21 cellular contexts compared by ENCODE assay signal in the genomic region with DNA sequence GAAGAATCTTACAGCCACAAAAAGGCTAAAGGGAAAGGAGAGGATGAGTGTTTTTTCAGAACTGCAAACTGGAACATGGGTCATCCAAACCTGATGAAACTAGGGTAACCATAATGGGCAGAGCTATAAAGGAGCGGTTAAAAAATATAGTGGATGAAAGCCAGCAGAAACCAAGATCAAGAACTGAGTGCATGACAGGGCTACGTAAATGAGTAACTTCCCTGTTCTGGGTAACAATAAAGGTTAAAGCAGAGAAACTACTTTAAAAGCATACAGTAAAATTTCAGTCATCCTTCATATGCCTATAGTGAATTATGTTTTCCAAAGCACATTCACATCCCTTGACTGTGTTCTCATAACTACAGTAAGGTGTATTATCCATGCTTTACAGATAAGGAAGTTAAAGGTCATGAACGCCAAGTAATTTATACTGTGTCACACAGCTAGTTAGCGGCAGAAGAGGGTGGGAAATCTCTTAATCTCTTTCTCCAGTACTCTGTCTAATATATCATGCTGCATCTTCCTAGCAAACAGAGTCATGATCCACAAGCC. TPM values are rescaled to one million over a fixed set of nuclear protein-coding genes. Genes with fewer than 3 reads are reported as not detected.
A peak's percentile ranks its signal among the peaks of the same experiment; 100 is the strongest.
DNase-seq lines count a peak whose midpoint lies in the region; ATAC-seq and TF ChIP-seq lines count a peak whose summit lies in the region.
"Had no signal": no experiment of that assay in that cellular context is flagged by ENCODE, and none has a peak within 500 bp of the region (broad histone marks: within the 10 kb centered on the region; RNA-seq: fewer than 3 reads in every experiment).

No MANE protein-coding gene starts in this region.

- H3K4me1 Mint-ChIP-seq in GM23338, result no peaks in the 10 kb centered on the region
- H3K4me1 Mint-ChIP-seq: CD4-positive, alpha-beta memory T cell had no signal

- DNase-seq in GM23338 (ENCODE audit: low spot score), result no peak
- DNase-seq in epithelial cell of proximal tubule (ENCODE audit: low read depth), result peak; percentile 4
- DNase-seq in mesendoderm, result no peak
- DNase-seq in NCI-H2227 (lab: John Stamatoyannopoulos, UW; ENCODE audit: unreplicated experiment), result no peak
- DNase-seq in GM20000 (ENCODE audit: low spot score), result no peak
- DNase-seq in left lung, result no peak
- DNase-seq: C1 segment of cervical spinal cord; Calu3; CD4-positive, alpha-beta memory T cell; COR-L47; DMS53; DMS79 treated with DMSO at 0.1 percent for 48 hours; GF-D8; GOT3; HFFc6 had no signal

- H3K9me3 Mint-ChIP-seq in GM23338, result peaks cover 45% of the 10 kb centered on the region

- peaks cover 11% of the 10 kb centered on the region; the same call in 1 of the 2 replicates for H3K9me2 ChIP-seq in GM23338 (ENCODE audit: insufficient read depth)

- no peaks in the 10 kb centered on the region for H4K20me1 ChIP-seq in GM23338 (replicated peaks; ENCODE audit: insufficient read depth)

- no peaks in the 10 kb centered on the region for H3K36me3 ChIP-seq in GM23338 (ENCODE audit: insufficient read depth)
- H3K36me3 ChIP-seq in mesendoderm (ENCODE audit: control insufficient read depth, insufficient read depth, low read length), result no peaks in the 10 kb centered on the region
- no peaks in the 10 kb centered on the region for H3K36me3 ChIP-seq in subcutaneous abdominal adipose tissue (ENCODE audit: control insufficient read depth in 5 of 5, insufficient read depth in 5 of 5, low read length in 5 of 5)
- no peaks in the 10 kb centered on the region for H3K36me3 ChIP-seq in left lung
- H3K36me3 ChIP-seq: HAP-1 had no signal

- H4K8ac ChIP-seq in mesendoderm (ENCODE audit: low read depth, low read length), result peak overlapping the region; percentile 56

- no peak overlapping the region for H2BK120ac ChIP-seq in mesendoderm (ENCODE audit: low read depth, low read length)

- no peak overlapping the region for H4K5ac ChIP-seq in mesendoderm (ENCODE audit: low read length)

- no peaks in the 10 kb centered on the region for H3F3A ChIP-seq in GM23338 (replicated peaks; ENCODE audit: low read depth)

- peak overlapping the region; percentile 27 for H2BK15ac ChIP-seq in mesendoderm (replicated peaks; ENCODE audit: low read depth)

- no peaks in the 10 kb centered on the region for H3K27me3 ChIP-seq in GM23338 (ENCODE audit: insufficient read depth)
- no peaks in the 10 kb centered on the region for H3K27me3 ChIP-seq in mesendoderm (ENCODE audit: insufficient read depth, low read length, poor library complexity)
- H3K27me3 ChIP-seq in subcutaneous abdominal adipose tissue (ENCODE audit: control insufficient read depth in 5 of 5, insufficient read depth in 4 of 5, low read length in 5 of 5), result no peaks in the 10 kb centered on the region
- H3K27me3 ChIP-seq in left lung, result no peaks in the 10 kb centered on the region

- H3K4me3 ChIP-seq in GM23338, result no peak overlapping the region
- H3K4me3 ChIP-seq in epithelial cell of proximal tubule (ENCODE audit: low read depth, low read length), result no peak overlapping the region
- no peak overlapping the region for H3K4me3 ChIP-seq in mesendoderm (ENCODE audit: low read length)
- H3K4me3 ChIP-seq in subcutaneous abdominal adipose tissue (ENCODE audit: low read depth in 1 of 5, low read length in 5 of 5), result peak overlapping the region in 3 of 5 donors; percentile 3 to 30 (median 25)
- H3K4me3 ChIP-seq in left lung, result no peak overlapping the region
- H3K4me3 ChIP-seq: A549, HAP-1 had no signal

- H3K27me3 Mint-ChIP-seq in GM23338 (ENCODE audit: insufficient read depth, low read depth, poor library complexity), result no peaks in the 10 kb centered on the region
- H3K27me3 Mint-ChIP-seq: CD4-positive, alpha-beta memory T cell had no signal

- H3K4me1 ChIP-seq in GM23338 (ENCODE audit: insufficient read depth) (no peaks in the 10 kb centered on the region), mesendoderm (ENCODE audit: control insufficient read depth, low read depth, low read length) (no peaks in the 10 kb centered on the region), subcutaneous abdominal adipose tissue (ENCODE audit: control insufficient read depth in 5 of 5, insufficient read depth in 5 of 5, low read length in 5 of 5) (peaks cover 0 to 38% (median 23%) of the 10 kb centered on the region in 5 donors), left lung (no peaks in the 10 kb centered on the region)
- H3K4me1 ChIP-seq: A549, HAP-1 had no signal

- peaks cover 3% of the 10 kb centered on the region; the same call in 1 of the 3 replicates for H3K36me3 Mint-ChIP-seq in GM23338 (ENCODE audit: low read depth)
- H3K36me3 Mint-ChIP-seq: CD4-positive, alpha-beta memory T cell had no signal

- H3K79me2 ChIP-seq in GM23338 (replicated peaks; ENCODE audit: insufficient read depth), result no peaks in the 10 kb centered on the region
- no peaks in the 10 kb centered on the region for H3K79me2 ChIP-seq in mesendoderm (ENCODE audit: control insufficient read depth, insufficient read depth, low read length)

- WGBS in mesendoderm (ENCODE audit: extremely low coverage, insufficient coverage, low lambda C conversion rate), result no CpG with 5 or more reads among the region's 4 CpGs

- H3K4me3 Mint-ChIP-seq in GM23338, result no peak overlapping the region
- H3K4me3 Mint-ChIP-seq: CD4-positive, alpha-beta memory T cell; HFFc6 had no signal

- H3K4me2 ChIP-seq in GM23338, result no peak overlapping the region
- H3K4me2 ChIP-seq in mesendoderm (ENCODE audit: low read length), result no peak overlapping the region
- H3K4me2 ChIP-seq: A549 had no signal

- no peak overlapping the region for H3K4ac ChIP-seq in mesendoderm (ENCODE audit: low read depth, low read length)

- H3K23ac ChIP-seq in mesendoderm (ENCODE audit: low read length), result no peak overlapping the region

- no peak overlapping the region for H2BK5ac ChIP-seq in mesendoderm (ENCODE audit: low read length)

- no peak overlapping the region for H3K18ac ChIP-seq in mesendoderm (ENCODE audit: low read length)

- H3K9me3 ChIP-seq in subcutaneous abdominal adipose tissue (ENCODE audit: control insufficient read depth in 5 of 5, low read length in 5 of 5) (no peaks in the 10 kb centered on the region), left lung (no peaks in the 10 kb centered on the region)
- H3K9me3 ChIP-seq: A549, HAP-1 had no signal

- no peak for TF ChIP-seq CTCF in GM23338 (conservative IDR thresholded peaks at IDR 0.05; ENCODE audit: low read depth in 2 of 2)
- no peak for TF ChIP-seq CTCF in epithelial cell of proximal tubule (conservative IDR thresholded peaks at IDR 0.05; ENCODE audit: low read depth, low read length)
- TF ChIP-seq CTCF in GM20000 (IDR thresholded peaks at IDR 0.05; ENCODE audit: extremely low read depth, missing control alignments), result no peak
- TF ChIP-seq CTCF in left lung (IDR thresholded peaks at IDR 0.05), result no peak

- H3K9ac ChIP-seq in mesendoderm (ENCODE audit: low read length) (no peak overlapping the region), subcutaneous abdominal adipose tissue (ENCODE audit: low read length in 5 of 5) (peak overlapping the region in 1 of 5 donors; percentile 53)

- H3K27ac Mint-ChIP-seq in GM23338, result no peak overlapping the region
- H3K27ac Mint-ChIP-seq: CD4-positive, alpha-beta memory T cell; HFFc6 had no signal

- H3K79me1 ChIP-seq in mesendoderm (ENCODE audit: low read length), result no peaks in the 10 kb centered on the region

- peak overlapping the region; percentile 11; the same call in 1 of the 2 replicates for H2AFZ ChIP-seq in GM23338

- no peak overlapping the region for H2AK5ac ChIP-seq in mesendoderm (ENCODE audit: low read length)

- H3K27ac ChIP-seq in GM23338 (ENCODE audit: low read depth), result no peak overlapping the region
- no peak overlapping the region for H3K27ac ChIP-seq in mesendoderm (ENCODE audit: low read depth, low read length)
- peak overlapping the region; percentile 48 for H3K27ac ChIP-seq in subcutaneous abdominal adipose tissue (ENCODE audit: low read depth, low read length)
- no peak overlapping the region for H3K27ac ChIP-seq in left lung
- H3K27ac ChIP-seq: 22Rv1, A549 had no signal

- ATAC-seq in GM23338 (no peak), left lung (no peak)
- ATAC-seq: A549 had no signal

- no peak overlapping the region for H3K56ac ChIP-seq in mesendoderm (ENCODE audit: low read length)

- intact Hi-C loops in left lung (cut with DNase I), result no loop called here

TF ChIP-seq in GM23338, 12 proteins besides CTCF, POLR2A, EP300 and RAD21 (continues in another document):
- TF ChIP-seq REST (IDR thresholded peaks at IDR 0.05; ENCODE audit: unreplicated experiment), result no peak
- no peak for TF ChIP-seq CREB1 (CRISPR knock-in tag; IDR thresholded peaks at IDR 0.05; ENCODE audit: low read depth)
- no peak for TF ChIP-seq EZH2 (IDR thresholded peaks at IDR 0.05; ENCODE audit: low read depth, unreplicated experiment)
- no peak for TF ChIP-seq NANOG (IDR thresholded peaks at IDR 0.05; ENCODE audit: borderline replicate concordance)

RNA-seq across cellular contexts. Expression of gene GHR, which starts 48.4 kb away (rescaled TPM):
- total RNA-seq in GM23338 (2014; rRNA removed; shearing (Covaris generic)), result 0.39 and 1.9 TPM in 2 replicates
- 0.09 and 0.21 TPM in 2 replicates for polyA plus RNA-seq in GM23338 (2016; fragmentation: Nextera tagmentation; extraction: Ambion mirVana)
- 0.07 and 0.17 TPM in 2 replicates for total RNA-seq in epithelial cell of proximal tubule
- polyA plus RNA-seq in mesendoderm (2013, experiment 1 of 2), result 1.6 TPM
- polyA plus RNA-seq in mesendoderm (2013, experiment 2 of 2), result 1.7 TPM
- total RNA-seq in left lung, result 1 to 10 TPM; 5.7 to 6.3 TPM
- total RNA-seq: CD4-positive, alpha-beta memory T cell; Daoy; G401 had no signal
- polyA plus RNA-seq: CD4-positive, alpha-beta memory T cell had no signal

Comparison
In these comparisons a context has a peak if more than half of its experiments do, and no peak if none do; other contexts are left out.
1. H3K4me3 ChIP-seq: peak in subcutaneous abdominal adipose tissue (3 of 5); none in GM23338 (single experiment), epithelial cell of proximal tubule (single experiment), mesendoderm (single experiment) and left lung (0 of 2).